In genomic region chr2:86072271-86072858, GRCh38 we compare ENCODE assay signal across 8 cellular contexts. TPM values are rescaled to one million over a fixed set of nuclear protein-coding genes. Genes with fewer than 3 reads are reported as not detected.
A peak's percentile ranks its signal among the peaks of the same experiment; 100 is the strongest.
DNase-seq lines count a peak whose midpoint lies in the region; ATAC-seq and TF ChIP-seq lines count a peak whose summit lies in the region.

No MANE protein-coding gene starts in this region.

- H3K9me3 ChIP-seq in right cardiac atrium (ENCODE audit: control insufficient read depth, low read length) = no peaks in the 10 kb centered on the region
- no peaks in the 10 kb centered on the region for H3K9me3 ChIP-seq in stomach smooth muscle (ENCODE audit: control insufficient read depth in 2 of 2, low read length in 2 of 2)

- H3K4me3 Mint-ChIP-seq in activated B cell treated with CpG ODN at 0.5 μM for 24 hours = peak overlapping the region; percentile 28
- H3K4me3 Mint-ChIP-seq in activated T-helper 17 cell treated with anti-CD3 and anti-CD28 coated beads, Interleukin-2, amount 50 U/mL, for 72 hours = no peak overlapping the region
- H3K4me3 Mint-ChIP-seq in effector memory CD8-positive, alpha-beta T cell = no peak overlapping the region

- DNase-seq in GM10266 (ENCODE audit: extremely low spot score) (peak; percentile 26), activated B cell treated with CpG ODN at 0.5 μM for 24 hours (peak; percentile 38), right cardiac atrium (peak; percentile 87 to 93 (median 90))
- no peak for DNase-seq in effector memory CD8-positive, alpha-beta T cell
- DNase-seq in activated CD4-positive, CD25-positive, alpha-beta regulatory T cell (lab: John Stamatoyannopoulos, UW) = no peak

- H3K36me3 Mint-ChIP-seq in activated B cell treated with CpG ODN at 0.5 μM for 24 hours (ENCODE audit: low read depth) = peaks cover 80% of the 10 kb centered on the region
- H3K36me3 Mint-ChIP-seq in activated T-helper 17 cell treated with anti-CD3 and anti-CD28 coated beads, Interleukin-2, amount 50 U/mL, for 72 hours (ENCODE audit: low read depth) = peaks cover 100% of the 10 kb centered on the region
- peaks cover 13% of the 10 kb centered on the region for H3K36me3 Mint-ChIP-seq in effector memory CD8-positive, alpha-beta T cell (ENCODE audit: insufficient read depth)

- peak; percentile 80 for ATAC-seq in HG03108 (IDR thresholded peaks at IDR 0.05; ENCODE audit: unreplicated experiment)
- peak; percentile 93 for ATAC-seq in activated B cell treated with CpG ODN at 0.5 μM for 24 hours (ENCODE audit: low read depth)
- ATAC-seq in right cardiac atrium = peak; percentile 93
- no peak for ATAC-seq in activated T-helper 17 cell treated with anti-CD3 and anti-CD28 coated beads, Interleukin-2, amount 50 U/mL, for 72 hours (replicated peaks)
- ATAC-seq in effector memory CD8-positive, alpha-beta T cell (replicated peaks) = no peak

- CTCF ChIA-PET in activated B cell treated with CpG ODN at 0.5 μM for 24 hours (lab: Charles Lee) = interaction anchor here (0.8 to 3.0 kb wide), 4 partner anchors 35 to 245 kb away, joined by 3 to 15 read pairs (median 6); no protein-coding TSS in a partner anchor

- no peaks in the 10 kb centered on the region for H3K27me3 ChIP-seq in right cardiac atrium (ENCODE audit: control insufficient read depth, insufficient read depth)
- H3K27me3 ChIP-seq in stomach smooth muscle (ENCODE audit: control insufficient read depth in 1 of 2, insufficient read depth in 2 of 2, low read length in 2 of 2) = no peaks in the 10 kb centered on the region

- peak overlapping the region in 1 of 2 donors; percentile 13 for H3K9ac ChIP-seq in stomach smooth muscle (ENCODE audit: low read length in 2 of 2)

- H3K27ac ChIP-seq in right cardiac atrium (ENCODE audit: low read length) (peak overlapping the region; percentile 68), stomach smooth muscle (ENCODE audit: low read length) (peak overlapping the region; percentile 73)

- no peaks in the 10 kb centered on the region for H3K9me3 Mint-ChIP-seq in activated B cell treated with CpG ODN at 0.5 μM for 24 hours
- no peaks in the 10 kb centered on the region for H3K9me3 Mint-ChIP-seq in activated T-helper 17 cell treated with anti-CD3 and anti-CD28 coated beads, Interleukin-2, amount 50 U/mL, for 72 hours
- H3K9me3 Mint-ChIP-seq in effector memory CD8-positive, alpha-beta T cell = peaks cover 0 to 2% of the 10 kb centered on the region in 2 donors

- H3K36me3 ChIP-seq in stomach smooth muscle (ENCODE audit: control insufficient read depth in 2 of 2, insufficient read depth in 2 of 2, low read length in 2 of 2) = peaks cover 53 to 54% of the 10 kb centered on the region in 2 donors

- peak overlapping the region; percentile 91 for H3K27ac Mint-ChIP-seq in activated B cell treated with CpG ODN at 0.5 μM for 24 hours
- no peak overlapping the region for H3K27ac Mint-ChIP-seq in activated T-helper 17 cell treated with anti-CD3 and anti-CD28 coated beads, Interleukin-2, amount 50 U/mL, for 72 hours
- peak overlapping the region in 1 of 2 donors; percentile 87 for H3K27ac Mint-ChIP-seq in effector memory CD8-positive, alpha-beta T cell

- TF ChIP-seq CTCF in GM10266 (IDR thresholded peaks at IDR 0.05; ENCODE audit: control insufficient read depth, insufficient read depth, low read depth, missing control alignments) (no peak), activated B cell treated with CpG ODN at 0.5 μM for 24 hours (IDR thresholded peaks at IDR 0.05) (no peak)

- 33% methylated on average over 9 of the region's 9 CpGs for WGBS in right cardiac atrium

- peaks cover 9% of the 10 kb centered on the region for H3K4me1 ChIP-seq in right cardiac atrium (ENCODE audit: control insufficient read depth, insufficient read depth, low read length)
- peaks cover 16% of the 10 kb centered on the region for H3K4me1 ChIP-seq in stomach smooth muscle (ENCODE audit: control insufficient read depth, insufficient read depth, low read length)

- intact Hi-C loops in activated B cell treated with CpG ODN at 0.5 μM for 24 hours (cut with micrococcal nuclease) (loop anchor here (1.0 kb wide), 2 partner anchors 36 to 78 kb away; no protein-coding TSS in a partner anchor), right cardiac atrium (cut with DNase I) (loop anchor here in 2 of 4 donors (10.0 kb wide), 1 partner anchor 348 kb away; no protein-coding TSS in a partner anchor)

- POLR2A ChIA-PET in activated B cell treated with CpG ODN at 0.5 μM for 24 hours (lab: Charles Lee) = interaction anchor here (0.5 to 2.4 kb wide), 4 partner anchors 34 to 203 kb away, joined by 3 to 18 read pairs (median 10); partner anchors contain the start of genes POLR1A, PTCD3 and ST3GAL5

- H3K27me3 Mint-ChIP-seq in activated B cell treated with CpG ODN at 0.5 μM for 24 hours = no peaks in the 10 kb centered on the region
- H3K27me3 Mint-ChIP-seq in activated T-helper 17 cell treated with anti-CD3 and anti-CD28 coated beads, Interleukin-2, amount 50 U/mL, for 72 hours = no peaks in the 10 kb centered on the region
- H3K27me3 Mint-ChIP-seq in effector memory CD8-positive, alpha-beta T cell = no peaks in the 10 kb centered on the region

- H3K4me1 Mint-ChIP-seq in activated B cell treated with CpG ODN at 0.5 μM for 24 hours = peaks cover 34% of the 10 kb centered on the region
- H3K4me1 Mint-ChIP-seq in activated T-helper 17 cell treated with anti-CD3 and anti-CD28 coated beads, Interleukin-2, amount 50 U/mL, for 72 hours = peaks cover 5% of the 10 kb centered on the region
- peaks cover 17 to 19% of the 10 kb centered on the region in 2 donors for H3K4me1 Mint-ChIP-seq in effector memory CD8-positive, alpha-beta T cell (ENCODE audit: low read depth in 2 of 2)

- H3K4me3 ChIP-seq in right cardiac atrium (ENCODE audit: low read length) (no peak overlapping the region), stomach smooth muscle (ENCODE audit: low read length in 2 of 2) (peak overlapping the region in 1 of 2 donors; percentile 22)

RNA-seq across cellular contexts. Expression of gene POLR1A, which starts 33.3 kb away (rescaled TPM):
- total RNA-seq in activated B cell treated with CpG ODN at 0.5 μM for 24 hours (47.8 and 53.4 TPM in 2 replicates), right cardiac atrium (10 to 100 TPM; 15.4 to 29.9 (median 18.8) TPM)
- 4.7 TPM for polyA plus RNA-seq in right cardiac atrium
- 10 to 100 TPM; 30.3 to 62.0 TPM for total RNA-seq in activated T-helper 17 cell treated with anti-CD3 and anti-CD28 coated beads, Interleukin-2, amount 50 U/mL, for 72 hours

RNA-seq across cellular contexts. Expression of gene PTCD3, which starts 33.7 kb away (rescaled TPM):
- total RNA-seq in activated B cell treated with CpG ODN at 0.5 μM for 24 hours (135 and 148 TPM in 2 replicates), right cardiac atrium (100 to 1,000 TPM in 3 of 4 donors, 10 to 100 TPM in 1; 98.0 to 112 (median 103) TPM)
- 38.1 TPM for polyA plus RNA-seq in right cardiac atrium
- total RNA-seq in activated T-helper 17 cell treated with anti-CD3 and anti-CD28 coated beads, Interleukin-2, amount 50 U/mL, for 72 hours = 100 to 1,000 TPM; 165 to 170 TPM

Comparison
In these comparisons a context has a peak if more than half of its experiments do, and no peak if none do; other contexts are left out.
1. DNase-seq: peak in GM10266 (single experiment), activated B cell treated with CpG ODN at 0.5 μM for 24 hours (single experiment) and right cardiac atrium (3 of 3); none in effector memory CD8-positive, alpha-beta T cell (0 of 3) and activated CD4-positive, CD25-positive, alpha-beta regulatory T cell (0 of 4).
2. ATAC-seq: peak in HG03108 (single experiment), activated B cell treated with CpG ODN at 0.5 μM for 24 hours (single experiment) and right cardiac atrium (2 of 2); none in activated T-helper 17 cell treated with anti-CD3 and anti-CD28 coated beads, Interleukin-2, amount 50 U/mL, for 72 hours (single experiment) and effector memory CD8-positive, alpha-beta T cell (single experiment).